Comparison of ENCODE assay signal across 8 cellular contexts in the genomic region with DNA sequence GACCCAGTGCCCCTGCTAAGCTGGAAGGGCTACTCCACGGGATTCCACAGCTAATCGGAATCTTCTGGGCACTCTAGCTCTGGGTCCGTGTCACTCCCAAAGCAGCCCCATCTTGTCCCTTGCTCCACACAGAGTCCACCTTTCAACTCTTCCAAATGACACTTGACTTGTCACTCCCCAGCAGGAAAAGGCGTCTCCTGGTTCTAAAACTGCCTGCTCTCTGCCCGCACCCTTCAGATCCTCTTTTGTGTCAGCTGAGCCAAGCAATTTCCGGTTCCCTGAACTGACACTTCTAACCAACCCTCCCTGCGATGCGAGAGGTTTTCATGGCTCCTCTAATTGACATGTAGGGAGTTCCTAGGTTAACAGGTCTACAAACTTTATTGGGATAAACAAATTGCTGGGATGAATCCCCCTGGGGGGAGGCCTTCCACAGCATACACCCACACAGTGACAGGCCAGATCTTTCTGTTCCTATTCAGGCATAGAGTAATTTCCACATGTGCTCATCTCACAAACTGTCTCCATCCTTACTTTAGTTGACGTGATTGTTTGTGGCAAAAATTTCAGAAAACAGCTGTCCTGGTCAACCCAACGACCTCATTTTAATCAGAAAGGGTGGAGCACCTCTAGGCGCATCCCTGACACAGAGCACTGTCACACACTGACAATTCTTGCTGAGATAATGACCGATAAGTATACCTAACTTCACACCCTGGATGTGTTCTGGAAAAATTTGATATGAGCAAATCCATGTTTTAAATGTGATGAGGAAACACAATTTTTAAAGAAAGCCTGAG.
DNase-seq lines count a peak whose midpoint lies in the region; ATAC-seq, FAIRE-seq and TF ChIP-seq lines count a peak whose summit lies in the region.

No MANE protein-coding gene starts in this region.

- H3K36me3 Mint-ChIP-seq in natural killer cell treated with Interleukin-12 subunit alpha and Interleukin-12 subunit beta and Interleukin-15 and Interleukin-18, amount 100 ng/mL, for 72 hours = peaks cover 4% of the 10 kb centered on the region

- H3K4me1 Mint-ChIP-seq in natural killer cell treated with Interleukin-12 subunit alpha and Interleukin-12 subunit beta and Interleukin-15 and Interleukin-18, amount 100 ng/mL, for 72 hours (ENCODE audit: low read depth in 2 of 2) = peaks cover 74 to 81% of the 10 kb centered on the region in 2 donors

- H3K4me1 ChIP-seq in GM23248 (ENCODE audit: insufficient read depth) (peaks cover 84% of the 10 kb centered on the region), SJSA1 (replicated peaks) (peaks cover 72% of the 10 kb centered on the region)

- peaks cover 91% of the 10 kb centered on the region for H3F3A ChIP-seq in GM23248 (ENCODE audit: insufficient read depth)

- no peaks in the 10 kb centered on the region for H3K36me3 ChIP-seq in GM23248 (ENCODE audit: low read depth)
- H3K36me3 ChIP-seq in SJSA1 = peaks cover 15% of the 10 kb centered on the region

- H3K4me2 ChIP-seq in GM23248 (ENCODE audit: unreplicated experiment) = peak overlapping the region; percentile 64

- in situ Hi-C loops in GM23248 (cut with MboI) = no loop called here

- H3K27ac Mint-ChIP-seq in natural killer cell treated with Interleukin-12 subunit alpha and Interleukin-12 subunit beta and Interleukin-15 and Interleukin-18, amount 100 ng/mL, for 72 hours = no peak overlapping the region

- H3K79me2 ChIP-seq in GM23248 (ENCODE audit: insufficient read depth) = peaks cover 97% of the 10 kb centered on the region

- peak overlapping the region; percentile 84 for H3K4me3 Mint-ChIP-seq in natural killer cell treated with Interleukin-12 subunit alpha and Interleukin-12 subunit beta and Interleukin-15 and Interleukin-18, amount 100 ng/mL, for 72 hours

- H3K27me3 ChIP-seq in GM23248 (replicated peaks; ENCODE audit: insufficient read depth) = no peaks in the 10 kb centered on the region
- no peaks in the 10 kb centered on the region for H3K27me3 ChIP-seq in SJSA1 (replicated peaks)

- peak overlapping the region; percentile 96 for H3K27ac ChIP-seq in GM23248
- H3K27ac ChIP-seq in SJSA1 = peak overlapping the region; percentile 64
- H3K27ac ChIP-seq in coronary artery = peak overlapping the region; percentile 93 to 96

- FAIRE-seq in RCC 7860 (lab: Jason Lieb, UNC) = no peak

- no peaks in the 10 kb centered on the region for H3K9me3 ChIP-seq in GM23248 (ENCODE audit: low read depth)
- H3K9me3 ChIP-seq in SJSA1 (replicated peaks) = no peaks in the 10 kb centered on the region

- no peak for TF ChIP-seq CTCF in coronary artery (IDR thresholded peaks at IDR 0.05)

- intact Hi-C loops in posterior vena cava (cut with DNase I) = no loop called here

- H2AFZ ChIP-seq in GM23248 = no peak overlapping the region

- ATAC-seq in natural killer cell treated with Interleukin-12 subunit alpha and Interleukin-12 subunit beta and Interleukin-15 and Interleukin-18, amount 100 ng/mL, for 72 hours = peak; percentile 76 to 82
- ATAC-seq in GM21825 (IDR thresholded peaks at IDR 0.05; ENCODE audit: unreplicated experiment) (no peak), GM21723 (IDR thresholded peaks at IDR 0.05; ENCODE audit: unreplicated experiment) (no peak)

- H3K9ac ChIP-seq in GM23248 = peak overlapping the region; percentile 80

- H3K4me3 ChIP-seq in GM23248 = peak overlapping the region; percentile 54
- H3K4me3 ChIP-seq in SJSA1 = no peak overlapping the region
- H3K4me3 ChIP-seq in coronary artery = peak overlapping the region; percentile 61

- DNase-seq in GM23248 (peak; percentile 62), SJSA1 (ENCODE audit: low read depth in 1 of 2, low spot score in 2 of 2) (no peak), coronary artery (ENCODE audit: low spot score) (no peak), RCC 7860 (ENCODE audit: low spot score) (no peak), posterior vena cava (ENCODE audit: low spot score) (no peak)
- peak; percentile 72 for DNase-seq in natural killer cell treated with Interleukin-12 subunit alpha and Interleukin-12 subunit beta and Interleukin-15 and Interleukin-18, amount 100 ng/mL, for 72 hours (ENCODE audit: low spot score)

- no peaks in the 10 kb centered on the region for H4K20me1 ChIP-seq in GM23248 (ENCODE audit: insufficient read depth)

- H3K9me3 Mint-ChIP-seq in natural killer cell treated with Interleukin-12 subunit alpha and Interleukin-12 subunit beta and Interleukin-15 and Interleukin-18, amount 100 ng/mL, for 72 hours = peaks cover 3% of the 10 kb centered on the region

- no peaks in the 10 kb centered on the region for H3K27me3 Mint-ChIP-seq in natural killer cell treated with Interleukin-12 subunit alpha and Interleukin-12 subunit beta and Interleukin-15 and Interleukin-18, amount 100 ng/mL, for 72 hours

- H3K9me2 ChIP-seq in GM23248 (ENCODE audit: insufficient read depth) = no peaks in the 10 kb centered on the region

- 15 to 18% methylated on average over 12 of the region's 12 CpGs for WGBS in GM23248 (ENCODE audit: low coverage in 1 of 2, low lambda C conversion rate in 2 of 2, missing lambda C conversion rate in 2 of 2), 2 experiments

Comparison
In these comparisons a context has a peak if more than half of its experiments do, and no peak if none do; other contexts are left out.
1. DNase-seq: peak in GM23248 (single experiment) and natural killer cell treated with Interleukin-12 subunit alpha and Interleukin-12 subunit beta and Interleukin-15 and Interleukin-18, amount 100 ng/mL, for 72 hours (single experiment); none in SJSA1 (0 of 2), coronary artery (single experiment), RCC 7860 (single experiment) and posterior vena cava (single experiment).
2. ATAC-seq: peak in natural killer cell treated with Interleukin-12 subunit alpha and Interleukin-12 subunit beta and Interleukin-15 and Interleukin-18, amount 100 ng/mL, for 72 hours (2 of 2); none in GM21825 (single experiment) and GM21723 (single experiment).
3. Peak in every context shown above with its lines, with median percentiles within 50 percentile points of each other: H3K27ac ChIP-seq.